11 cellular contexts compared by ENCODE assay signal in genomic region chr7:99860281-99861127, GRCh38. TPM values are rescaled to one million over a fixed set of nuclear protein-coding genes. Genes with fewer than 3 reads are reported as not detected.
DNase-seq lines count a peak whose midpoint lies in the region; ATAC-seq and TF ChIP-seq lines count a peak whose summit lies in the region.
"Had no signal": no experiment of that assay in that cellular context is flagged by ENCODE, and none has a peak within 500 bp of the region (broad histone marks: within the 10 kb centered on the region; RNA-seq: fewer than 3 reads in every experiment).

No MANE protein-coding gene starts in this region.

- H3K9me3 ChIP-seq in prostate gland = no peaks in the 10 kb centered on the region
- H3K9me3 ChIP-seq: colonic mucosa had no signal

- no peaks in the 10 kb centered on the region for H3K27me3 ChIP-seq in prostate gland (replicated peaks; ENCODE audit: insufficient read depth)
- H3K27me3 ChIP-seq: colonic mucosa had no signal

- DNase-seq in EL (peak; percentile 59), SK-MEL-5 (ENCODE audit: low read depth, low spot score) (peak; percentile 89), fibroblast of villous mesenchyme (ENCODE audit: low read depth) (peak; percentile 14), prostate gland (ENCODE audit: low spot score) (peak; percentile 64)
- DNase-seq in effector CD8-positive, alpha-beta T cell (lab: John Stamatoyannopoulos, UW) = no peak
- no peak for DNase-seq in activated naive CD4-positive, alpha-beta T cell treated with anti-CD3 and anti-CD28 coated beads for 36 hours
- no peak for DNase-seq in activated CD4-positive, alpha-beta memory T cell treated with anti-CD3 and anti-CD28 coated beads for 36 hours
- DNase-seq: colonic mucosa, NCI-H1417 treated with DMSO at 0.1 percent for 48 hours, SHP77 treated with DMSO at 0.1 percent for 48 hours had no signal

- CTCF ChIA-PET in activated naive CD4-positive, alpha-beta T cell treated with anti-CD3 and anti-CD28 coated beads for 36 hours (lab: Charles Lee) = interaction anchor here (0.6 kb wide), 1 partner anchor 417 kb away, joined by 3 read pairs; no protein-coding TSS in a partner anchor
- CTCF ChIA-PET in activated CD4-positive, alpha-beta memory T cell treated with anti-CD3 and anti-CD28 coated beads for 36 hours (lab: Charles Lee) = no interaction called here

- H3K4me3 Mint-ChIP-seq in activated naive CD4-positive, alpha-beta T cell treated with anti-CD3 and anti-CD28 coated beads for 36 hours = no peak overlapping the region
- no peak overlapping the region for H3K4me3 Mint-ChIP-seq in activated CD4-positive, alpha-beta memory T cell treated with anti-CD3 and anti-CD28 coated beads for 36 hours

- POLR2A ChIA-PET in activated CD4-positive, alpha-beta memory T cell treated with anti-CD3 and anti-CD28 coated beads for 36 hours (lab: Charles Lee) = no interaction called here

- H3K36me3 Mint-ChIP-seq in activated naive CD4-positive, alpha-beta T cell treated with anti-CD3 and anti-CD28 coated beads for 36 hours (ENCODE audit: low read depth) = no peaks in the 10 kb centered on the region
- H3K36me3 Mint-ChIP-seq in activated CD4-positive, alpha-beta memory T cell treated with anti-CD3 and anti-CD28 coated beads for 36 hours = no peaks in the 10 kb centered on the region

- no peaks in the 10 kb centered on the region for H3K36me3 ChIP-seq in prostate gland
- H3K36me3 ChIP-seq: colonic mucosa had no signal

- H3K4me1 Mint-ChIP-seq in activated naive CD4-positive, alpha-beta T cell treated with anti-CD3 and anti-CD28 coated beads for 36 hours (ENCODE audit: low read depth) = no peaks in the 10 kb centered on the region
- H3K4me1 Mint-ChIP-seq in activated CD4-positive, alpha-beta memory T cell treated with anti-CD3 and anti-CD28 coated beads for 36 hours (ENCODE audit: low read depth) = no peaks in the 10 kb centered on the region

- intact Hi-C loops in prostate gland (cut with DNase I) = loop anchor here (10.0 kb wide), 1 partner anchor 96 kb away; no protein-coding TSS in a partner anchor
- intact Hi-C loops in activated naive CD4-positive, alpha-beta T cell treated with anti-CD3 and anti-CD28 coated beads for 36 hours (cut with micrococcal nuclease) = no loop called here
- intact Hi-C loops in activated CD4-positive, alpha-beta memory T cell treated with anti-CD3 and anti-CD28 coated beads for 36 hours (cut with micrococcal nuclease) = no loop called here

- peaks cover 2% of the 10 kb centered on the region for H3K4me1 ChIP-seq in prostate gland (replicated peaks)
- H3K4me1 ChIP-seq: colonic mucosa had no signal

- peaks cover 3% of the 10 kb centered on the region for H3K27me3 Mint-ChIP-seq in activated naive CD4-positive, alpha-beta T cell treated with anti-CD3 and anti-CD28 coated beads for 36 hours (ENCODE audit: low read depth)
- peaks cover 6% of the 10 kb centered on the region for H3K27me3 Mint-ChIP-seq in activated CD4-positive, alpha-beta memory T cell treated with anti-CD3 and anti-CD28 coated beads for 36 hours

- WGBS in prostate gland = 43% methylated on average over 15 of the region's 15 CpGs

- in situ Hi-C loops in SK-MEL-5 (cut with HindIII; ENCODE audit: low pct_unique_long_range_greater_than_20kb, low sequenced_read_pairs) = no loop called here

- TF ChIP-seq POLR2A in prostate gland (IDR thresholded peaks at IDR 0.05) = no peak

- no peaks in the 10 kb centered on the region for H3K9me3 Mint-ChIP-seq in activated naive CD4-positive, alpha-beta T cell treated with anti-CD3 and anti-CD28 coated beads for 36 hours
- no peaks in the 10 kb centered on the region for H3K9me3 Mint-ChIP-seq in activated CD4-positive, alpha-beta memory T cell treated with anti-CD3 and anti-CD28 coated beads for 36 hours

- ATAC-seq in GM19467 (IDR thresholded peaks at IDR 0.05; ENCODE audit: unreplicated experiment) = no peak

- H3K27ac Mint-ChIP-seq in activated naive CD4-positive, alpha-beta T cell treated with anti-CD3 and anti-CD28 coated beads for 36 hours = no peak overlapping the region
- H3K27ac Mint-ChIP-seq in activated CD4-positive, alpha-beta memory T cell treated with anti-CD3 and anti-CD28 coated beads for 36 hours = no peak overlapping the region

- no peak for TF ChIP-seq CTCF in fibroblast of villous mesenchyme (IDR thresholded peaks at IDR 0.05; ENCODE audit: insufficient read depth, low read depth, low read length)
- no peak for TF ChIP-seq CTCF in prostate gland (IDR thresholded peaks at IDR 0.05)

- peak overlapping the region; percentile 31 to 62 for H3K27ac ChIP-seq in prostate gland
- H3K27ac ChIP-seq: colonic mucosa had no signal

- H3K4me3 ChIP-seq in fibroblast of villous mesenchyme (ENCODE audit: low read depth, low read length) = no peak overlapping the region
- H3K4me3 ChIP-seq in prostate gland = no peak overlapping the region
- H3K4me3 ChIP-seq: colonic mucosa had no signal

RNA-seq across cellular contexts. Expression of gene OR2AE1, which starts 16.3 kb away (rescaled TPM):
- not detected in 2 replicates for total RNA-seq in SK-MEL-5 (2014; rRNA removed; shearing (Covaris generic))
- polyA plus RNA-seq in SK-MEL-5 (2015; cell fraction: cytosol; rRNA removed) = not detected in 2 replicates
- polyA plus RNA-seq in SK-MEL-5 (2015; cell fraction: nucleus; rRNA removed) = not detected in 2 replicates
- 0.32 TPM in 1 of 2 replicates, not detected in the other for total RNA-seq in fibroblast of villous mesenchyme
- not detected for total RNA-seq in prostate gland
- not detected for total RNA-seq in activated naive CD4-positive, alpha-beta T cell treated with anti-CD3 and anti-CD28 coated beads for 36 hours
- total RNA-seq in activated CD4-positive, alpha-beta memory T cell treated with anti-CD3 and anti-CD28 coated beads for 36 hours = not detected
- total RNA-seq: colonic mucosa had no signal

RNA-seq across cellular contexts. Expression of gene CYP3A43, which starts 32.7 kb away (rescaled TPM):
- total RNA-seq in SK-MEL-5 (2014; rRNA removed; shearing (Covaris generic)) = not detected in 2 replicates
- polyA plus RNA-seq in SK-MEL-5 (2015; cell fraction: cytosol; rRNA removed) = not detected in 2 replicates
- polyA plus RNA-seq in SK-MEL-5 (2015; cell fraction: nucleus; rRNA removed) = not detected in 2 replicates
- not detected in 2 replicates for total RNA-seq in fibroblast of villous mesenchyme
- total RNA-seq in prostate gland = 10 to 100 TPM in 1 of 2 donors, under 1 TPM in 1; 0.45 to 14.3 TPM
- not detected for total RNA-seq in activated naive CD4-positive, alpha-beta T cell treated with anti-CD3 and anti-CD28 coated beads for 36 hours
- not detected for total RNA-seq in activated CD4-positive, alpha-beta memory T cell treated with anti-CD3 and anti-CD28 coated beads for 36 hours
- total RNA-seq: colonic mucosa had no signal

RNA-seq across cellular contexts. Expression of gene TRIM4, which starts 58.8 kb away (rescaled TPM):
- total RNA-seq in SK-MEL-5 (2014; rRNA removed; shearing (Covaris generic)) = not detected in 2 replicates
- not detected in 2 replicates for polyA plus RNA-seq in SK-MEL-5 (2015; cell fraction: cytosol; rRNA removed)
- not detected in 2 replicates for polyA plus RNA-seq in SK-MEL-5 (2015; cell fraction: nucleus; rRNA removed)
- total RNA-seq in fibroblast of villous mesenchyme = 17.7 and 27.2 TPM in 2 replicates
- 10 to 100 TPM; 61.0 to 72.8 TPM for total RNA-seq in prostate gland
- 10 to 100 TPM; 25.7 to 25.8 TPM for total RNA-seq in activated naive CD4-positive, alpha-beta T cell treated with anti-CD3 and anti-CD28 coated beads for 36 hours
- total RNA-seq in activated CD4-positive, alpha-beta memory T cell treated with anti-CD3 and anti-CD28 coated beads for 36 hours = 10 to 100 TPM; 24.9 to 26.1 TPM

Comparison
In these comparisons a context has a peak if more than half of its experiments do, and no peak if none do; other contexts are left out.
1. DNase-seq: peak in EL (single experiment), SK-MEL-5 (single experiment), fibroblast of villous mesenchyme (single experiment) and prostate gland (single experiment); none in effector CD8-positive, alpha-beta T cell (single experiment), activated naive CD4-positive, alpha-beta T cell treated with anti-CD3 and anti-CD28 coated beads for 36 hours (single experiment) and activated CD4-positive, alpha-beta memory T cell treated with anti-CD3 and anti-CD28 coated beads for 36 hours (single experiment).
2. RNA of gene TRIM4, which starts 58.8 kb away (total RNA-seq): 61.0 to 72.8 TPM in prostate gland, 17.7 to 27.2 TPM in fibroblast of villous mesenchyme, 24.9 to 26.1 TPM in activated CD4-positive, alpha-beta memory T cell treated with anti-CD3 and anti-CD28 coated beads for 36 hours and 25.7 to 25.8 TPM in activated naive CD4-positive, alpha-beta T cell treated with anti-CD3 and anti-CD28 coated beads for 36 hours; not detected in SK-MEL-5; every median in the first group is over 10 times any median in the second.